In the genomic region with DNA sequence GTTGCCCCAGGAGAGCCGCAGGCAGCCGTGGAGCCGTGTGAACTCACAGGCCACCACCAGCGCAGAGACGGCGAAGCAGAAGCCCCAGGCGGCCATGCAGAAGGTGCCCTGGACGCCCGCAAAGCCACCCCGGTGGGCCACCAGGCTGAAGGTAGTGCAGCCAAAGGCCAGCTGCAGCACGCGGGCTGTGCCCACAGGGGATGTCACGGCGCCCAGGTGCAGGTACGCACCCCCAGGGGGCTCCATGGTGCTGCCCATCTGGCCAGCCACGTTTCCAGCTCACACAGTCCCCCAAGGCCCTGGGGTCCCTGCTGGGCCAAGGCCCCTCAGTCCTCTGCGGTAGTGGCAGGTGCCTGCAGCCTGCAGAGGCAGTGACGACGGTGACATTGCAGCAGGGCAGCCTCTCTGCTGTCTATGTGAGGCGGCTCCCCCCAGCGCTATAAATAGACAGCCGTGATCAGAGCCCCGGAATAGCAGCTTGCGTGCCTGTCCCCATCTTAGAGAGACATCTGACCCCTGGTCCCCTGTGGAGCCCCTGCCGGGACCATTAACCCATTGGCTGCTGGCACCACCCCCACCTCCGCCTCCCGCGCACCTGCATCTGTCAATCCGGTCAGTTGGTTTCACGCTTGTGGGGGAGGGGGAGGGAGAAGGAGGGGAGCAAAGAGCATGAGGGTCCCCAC, we compare ENCODE assay signal across 17 cellular contexts. TPM values are rescaled to one million over a fixed set of nuclear protein-coding genes. Genes with fewer than 3 reads are reported as not detected.
A peak's percentile ranks its signal among the peaks of the same experiment; 100 is the strongest.
DNase-seq lines count a peak whose midpoint lies in the region; ATAC-seq and TF ChIP-seq lines count a peak whose summit lies in the region.
"Had no signal": no experiment of that assay in that cellular context is flagged by ENCODE, and none has a peak within 500 bp of the region (broad histone marks: within the 10 kb centered on the region; RNA-seq: fewer than 3 reads in every experiment).

No MANE protein-coding gene starts in this region.

- peaks cover 15% of the 10 kb centered on the region for H3K4me1 Mint-ChIP-seq in glutamatergic neuron (ENCODE audit: low read depth, unreplicated experiment)
- H3K4me1 Mint-ChIP-seq in osteocyte (ENCODE audit: unreplicated experiment): peaks cover 5% of the 10 kb centered on the region

- WGBS in IMR-90 (ENCODE audit: extremely low coverage in 2 of 2, insufficient read length in 1 of 2), 2 experiments: 49% methylated on average over 23 of the region's 30 CpGs; no CpG with 5 or more reads in 1 of the 2 experiments

- H3K27ac Mint-ChIP-seq in glutamatergic neuron (ENCODE audit: unreplicated experiment): peak overlapping the region; percentile 78
- no peak overlapping the region for H3K27ac Mint-ChIP-seq in osteocyte (ENCODE audit: unreplicated experiment)
- H3K27ac Mint-ChIP-seq: CD4-positive, alpha-beta memory T cell; natural killer cell treated with Interleukin-12 subunit alpha and Interleukin-12 subunit beta and Interleukin-15 and Interleukin-18, amount 100 ng/mL, for 72 hours had no signal

- no peak overlapping the region for H2AK9ac ChIP-seq in IMR-90 (replicated peaks; ENCODE audit: low read depth, low read length, poor library complexity)

- no peaks in the 10 kb centered on the region for H3K79me2 ChIP-seq in neural cell (replicated peaks; ENCODE audit: insufficient read depth, low read length)

- intact Hi-C loops in IMR-90 (cut with micrococcal nuclease): no loop called here

- H2BK5ac ChIP-seq in IMR-90 (ENCODE audit: low read depth, low read length, poor library complexity, severe bottlenecking): no peak overlapping the region

- no peaks in the 10 kb centered on the region for H3K9me3 ChIP-seq in IMR-90 (ENCODE audit: control insufficient read depth, insufficient read depth, low read length)
- H3K9me3 ChIP-seq in neural cell (ENCODE audit: low read length): no peaks in the 10 kb centered on the region
- H3K9me3 ChIP-seq: SJSA1 had no signal

- H3K36me3 Mint-ChIP-seq in glutamatergic neuron (ENCODE audit: unreplicated experiment) (no peaks in the 10 kb centered on the region), osteocyte (ENCODE audit: unreplicated experiment) (no peaks in the 10 kb centered on the region)
- H3K36me3 Mint-ChIP-seq: CD4-positive, alpha-beta memory T cell; natural killer cell treated with Interleukin-12 subunit alpha and Interleukin-12 subunit beta and Interleukin-15 and Interleukin-18, amount 100 ng/mL, for 72 hours had no signal

- ATAC-seq in IMR-90 (ENCODE audit: low read depth) (no peak), GM18505 (IDR thresholded peaks at IDR 0.05; ENCODE audit: unreplicated experiment) (no peak), HG03097 (IDR thresholded peaks at IDR 0.05; ENCODE audit: low FRiP score, unreplicated experiment) (no peak)
- ATAC-seq: foreskin keratinocyte; left lobe of liver; natural killer cell treated with Interleukin-12 subunit alpha and Interleukin-12 subunit beta and Interleukin-15 and Interleukin-18, amount 100 ng/mL, for 72 hours had no signal

- H3K23ac ChIP-seq in IMR-90 (ENCODE audit: low read depth, low read length): no peak overlapping the region

- H3K27me3 ChIP-seq in IMR-90 (ENCODE audit: control insufficient read depth, insufficient read depth, low read length) (peaks cover 25% of the 10 kb centered on the region), neural cell (ENCODE audit: insufficient read depth, low read depth, low read length) (no peaks in the 10 kb centered on the region)

- peaks cover 2 to 4% of the 10 kb centered on the region in 2 experiments; a peak in 3 of 4 replicates for H3K79me1 ChIP-seq in IMR-90 (ENCODE audit: low read depth in 1 of 2, low read length in 2 of 2)

- CTCF ChIA-PET in IMR-90 (lab: Yijun Ruan, JAX): no interaction called here

- H2AK5ac ChIP-seq in IMR-90 (ENCODE audit: low read depth, low read length): no peak overlapping the region

- no peak overlapping the region for H3K4me2 ChIP-seq in IMR-90 (ENCODE audit: low read depth, low read length)
- H3K4me2 ChIP-seq in neural cell (ENCODE audit: low read length): peak overlapping the region; percentile 39

- peak overlapping the region; percentile 25 for H3K4me3 Mint-ChIP-seq in glutamatergic neuron (ENCODE audit: unreplicated experiment)
- H3K4me3 Mint-ChIP-seq in osteocyte (ENCODE audit: unreplicated experiment): no peak overlapping the region
- H3K4me3 Mint-ChIP-seq: CD4-positive, alpha-beta memory T cell; natural killer cell treated with Interleukin-12 subunit alpha and Interleukin-12 subunit beta and Interleukin-15 and Interleukin-18, amount 100 ng/mL, for 72 hours had no signal

- TF ChIP-seq POLR2A in IMR-90 (IDR thresholded peaks at IDR 0.05; ENCODE audit: low read depth, low read length) (no peak), GM18505 (IDR thresholded peaks at IDR 0.05; ENCODE audit: borderline replicate concordance, extremely low read depth, insufficient read depth, insufficient read length) (no peak)

- no peaks in the 10 kb centered on the region for H3K4me1 ChIP-seq in IMR-90 (ENCODE audit: control insufficient read depth, insufficient read depth, low read length)
- H3K4me1 ChIP-seq: foreskin keratinocyte had no signal

- no peaks in the 10 kb centered on the region for H3F3A ChIP-seq in neural cell (ENCODE audit: insufficient read depth, low read length, poor library complexity, severe bottlenecking)

- TF ChIP-seq RAD21 in IMR-90 (IDR thresholded peaks at IDR 0.05; ENCODE audit: low read length): no peak
- TF ChIP-seq RAD21 in neural cell (conservative IDR thresholded peaks at IDR 0.05): peak; percentile 34

- H3K27ac ChIP-seq in IMR-90 (ENCODE audit: insufficient read depth, low read length) (no peak overlapping the region), neural cell (ENCODE audit: low read length) (peak overlapping the region; percentile 73)
- H3K27ac ChIP-seq: foreskin keratinocyte, SJSA1 had no signal

- H3K9ac ChIP-seq in IMR-90 (ENCODE audit: low read depth, low read length) (no peak overlapping the region), neural cell (ENCODE audit: low read length) (peak overlapping the region; percentile 66)

- TF ChIP-seq EP300 in neural cell (conservative IDR thresholded peaks at IDR 0.05; ENCODE audit: poor library complexity, severe bottlenecking): peak; percentile 68

- dilution Hi-C loops in IMR-90 (cut with HindIII; ENCODE audit: low sequenced_read_pairs, unreplicated experiment): no loop called here

- H3K4me3 ChIP-seq in IMR-90 (ENCODE audit: insufficient read depth, low read depth, low read length) (no peak overlapping the region), neural cell (ENCODE audit: low read length) (peak overlapping the region; percentile 55)
- H3K4me3 ChIP-seq: SJSA1 had no signal

- no peaks in the 10 kb centered on the region for H3K9me1 ChIP-seq in IMR-90 (ENCODE audit: insufficient read depth, low read length)

- H2AFZ ChIP-seq in IMR-90 (replicated peaks; ENCODE audit: low read length, poor library complexity): peak overlapping the region; percentile 3
- H2AFZ ChIP-seq in neural cell (ENCODE audit: low read depth, low read length): peak overlapping the region; percentile 4

- no TSS peak for BruUV-seq in IMR-90 (replicated peaks; lab: Mats Ljungman, UMichigan)

- no peak overlapping the region for H2BK20ac ChIP-seq in IMR-90 (ENCODE audit: low read depth, low read length)

- no peak overlapping the region for H4K8ac ChIP-seq in IMR-90 (ENCODE audit: low read depth in 2 of 2, low read length in 2 of 2)

- H4K5ac ChIP-seq in IMR-90 (ENCODE audit: low read depth, low read length): no peak overlapping the region

- H3K27me3 Mint-ChIP-seq in glutamatergic neuron (ENCODE audit: unreplicated experiment) (peaks cover 6% of the 10 kb centered on the region), osteocyte (ENCODE audit: unreplicated experiment) (peaks cover 2% of the 10 kb centered on the region)
- H3K27me3 Mint-ChIP-seq: natural killer cell treated with Interleukin-12 subunit alpha and Interleukin-12 subunit beta and Interleukin-15 and Interleukin-18, amount 100 ng/mL, for 72 hours had no signal

- POLR2A ChIA-PET in IMR-90 (lab: Charles Lee; ENCODE audit: unreplicated experiment): no interaction called here

- H3K14ac ChIP-seq in IMR-90 (replicated peaks; ENCODE audit: low read depth, low read length): no peak overlapping the region

- no peak for DNase-seq in IMR-90
- DNase-seq in NCI-H2227 (lab: John Stamatoyannopoulos, UW; ENCODE audit: unreplicated experiment): peak; percentile 69
- DNase-seq in glutamatergic neuron: peak; percentile 71
- DNase-seq in osteocyte (ENCODE audit: extremely low spot score, unreplicated experiment): no peak
- DNase-seq: CD4-positive, alpha-beta memory T cell; effector CD4-positive, alpha-beta T cell; foreskin keratinocyte; GF-D8 had no signal

- no peak overlapping the region for H2BK15ac ChIP-seq in IMR-90 (ENCODE audit: low read depth, low read length)

- H2BK120ac ChIP-seq in IMR-90 (ENCODE audit: low read depth, low read length): no peak overlapping the region

- H4K91ac ChIP-seq in IMR-90 (ENCODE audit: insufficient read depth, low read depth, low read length): no peak overlapping the region

- no peak overlapping the region for H3K4ac ChIP-seq in IMR-90 (ENCODE audit: low read depth, low read length)

- H3K9me2 ChIP-seq in neural cell (ENCODE audit: insufficient read depth, low read length): no peaks in the 10 kb centered on the region

- no peak overlapping the region for H3K56ac ChIP-seq in IMR-90 (ENCODE audit: extremely low read depth, insufficient read depth, low read length)

- H4K20me1 ChIP-seq in IMR-90 (ENCODE audit: insufficient read depth, low read length) (no peaks in the 10 kb centered on the region; the same call in 1 of the 2 replicates), neural cell (ENCODE audit: insufficient read depth) (no peaks in the 10 kb centered on the region)

- in situ Hi-C loops in IMR-90 (cut with MboI; ENCODE audit: low sequenced_read_pairs): no loop called here

- no peak overlapping the region for H3K18ac ChIP-seq in IMR-90 (ENCODE audit: low read depth, low read length)

- H3K36me3 ChIP-seq in IMR-90 (ENCODE audit: control insufficient read depth, insufficient read depth, low read length): no peaks in the 10 kb centered on the region
- H3K36me3 ChIP-seq in neural cell (ENCODE audit: insufficient read depth, low read length): no peaks in the 10 kb centered on the region
- H3K36me3 ChIP-seq: SJSA1 had no signal

- TF ChIP-seq CTCF in IMR-90 (conservative IDR thresholded peaks at IDR 0.05; ENCODE audit: low read depth, low read length) (no peak), glutamatergic neuron (IDR thresholded peaks at IDR 0.05; ENCODE audit: partially characterized antibody, unreplicated experiment) (no peak), neural cell (IDR thresholded peaks at IDR 0.05; ENCODE audit: poor library complexity, severe bottlenecking) (peak; percentile 19), osteocyte (IDR thresholded peaks at IDR 0.05) (no peak)

- H3K9me3 Mint-ChIP-seq in glutamatergic neuron (ENCODE audit: unreplicated experiment) (peaks cover 6% of the 10 kb centered on the region), osteocyte (ENCODE audit: unreplicated experiment) (no peaks in the 10 kb centered on the region)
- H3K9me3 Mint-ChIP-seq: CD4-positive, alpha-beta memory T cell; natural killer cell treated with Interleukin-12 subunit alpha and Interleukin-12 subunit beta and Interleukin-15 and Interleukin-18, amount 100 ng/mL, for 72 hours had no signal

RNA-seq across cellular contexts. Expression of gene PYCR1, which starts 4.5 kb away (rescaled TPM):
- 95.0 and 115 TPM in 2 replicates for total RNA-seq in IMR-90 (2012; rRNA removed)
- polyA plus RNA-seq in IMR-90 (2012; rRNA removed): 177 and 181 TPM in 2 replicates
- polyA plus RNA-seq in IMR-90 (2012; cell fraction: cytosol; rRNA removed): 73.1 and 242 TPM in 2 replicates
- 94.9 and 231 TPM in 2 replicates for polyA plus RNA-seq in IMR-90 (2012; cell fraction: nucleus; rRNA removed; ENCODE audit: low replicate concordance)
- total RNA-seq in glutamatergic neuron (ENCODE audit: unreplicated experiment): 68.1 TPM
- 41.7 and 61.0 TPM in 2 replicates for polyA plus RNA-seq in neural cell
- 18.9 and 23.1 TPM in 2 replicates for polyA minus RNA-seq in neural cell
- 123 and 128 TPM in 2 replicates for total RNA-seq in osteocyte

RNA-seq across cellular contexts. Expression of gene MYADML2, which starts 5.4 kb away (rescaled TPM):
- total RNA-seq in IMR-90 (2012; rRNA removed): not detected in 2 replicates
- polyA plus RNA-seq in IMR-90 (2012; rRNA removed): not detected in 2 replicates
- not detected in 2 replicates for polyA plus RNA-seq in IMR-90 (2012; cell fraction: cytosol; rRNA removed)
- not detected in 2 replicates for polyA plus RNA-seq in IMR-90 (2012; cell fraction: nucleus; rRNA removed; ENCODE audit: low replicate concordance)
- total RNA-seq in glutamatergic neuron (ENCODE audit: unreplicated experiment): 0.69 TPM
- 1.1 and 1.2 TPM in 2 replicates for polyA plus RNA-seq in neural cell
- polyA minus RNA-seq in neural cell: 0.81 and 1.5 TPM in 2 replicates
- total RNA-seq in osteocyte: not detected in 2 replicates
- total RNA-seq: aorta; CD4-positive, alpha-beta memory T cell; foreskin keratinocyte; left lobe of liver; LHCN-M2; natural killer cell treated with Interleukin-12 subunit alpha and Interleukin-12 subunit beta and Interleukin-15 and Interleukin-18, amount 100 ng/mL, for 72 hours; NCI-H460; SJSA1 had no signal
- polyA plus RNA-seq: aorta; CD4-positive, alpha-beta memory T cell; foreskin keratinocyte had no signal

RNA-seq across cellular contexts. Expression of gene MAFG, which starts 14.1 kb away (rescaled TPM):
- total RNA-seq in IMR-90 (2012; rRNA removed) (6.1 and 6.4 TPM in 2 replicates), glutamatergic neuron (ENCODE audit: unreplicated experiment) (30.6 TPM), osteocyte (34.7 and 35.6 TPM in 2 replicates)
- polyA plus RNA-seq in IMR-90 (2012; rRNA removed) (14.3 and 15.4 TPM in 2 replicates), neural cell (11.8 and 12.4 TPM in 2 replicates)
- 12.4 and 15.1 TPM in 2 replicates for polyA plus RNA-seq in IMR-90 (2012; cell fraction: cytosol; rRNA removed)
- 82.7 and 90.6 TPM in 2 replicates for polyA plus RNA-seq in IMR-90 (2012; cell fraction: nucleus; rRNA removed; ENCODE audit: low replicate concordance)
- polyA minus RNA-seq in neural cell: 13.5 and 14.4 TPM in 2 replicates

RNA-seq across cellular contexts. Expression of gene NOTUM, which starts 19.4 kb away (rescaled TPM):
- total RNA-seq in IMR-90 (2012; rRNA removed) (not detected in 2 replicates), glutamatergic neuron (ENCODE audit: unreplicated experiment) (39.8 TPM), osteocyte (0.30 TPM in 1 of 2 replicates, not detected in the other)
- polyA plus RNA-seq in IMR-90 (2012; rRNA removed) (0.05 and 0.06 TPM in 2 replicates), neural cell (0.12 TPM in 1 of 2 replicates, not detected in the other)
- polyA plus RNA-seq in IMR-90 (2012; cell fraction: cytosol; rRNA removed): 0.03 and 0.07 TPM in 2 replicates
- 0.07 and 0.22 TPM in 2 replicates for polyA plus RNA-seq in IMR-90 (2012; cell fraction: nucleus; rRNA removed; ENCODE audit: low replicate concordance)
- not detected in 2 replicates for polyA minus RNA-seq in neural cell
- total RNA-seq: CD4-positive, alpha-beta memory T cell; foreskin keratinocyte had no signal
- polyA plus RNA-seq: CD4-positive, alpha-beta memory T cell; foreskin keratinocyte had no signal

RNA-seq across cellular contexts. Expression of gene SIRT7, which starts 23.6 kb away (rescaled TPM):
- total RNA-seq in IMR-90 (2012; rRNA removed): 13.9 and 14.5 TPM in 2 replicates
- 19.8 and 20.5 TPM in 2 replicates for polyA plus RNA-seq in IMR-90 (2012; rRNA removed)
- polyA plus RNA-seq in IMR-90 (2012; cell fraction: cytosol; rRNA removed): 8.3 and 10.9 TPM in 2 replicates
- polyA plus RNA-seq in IMR-90 (2012; cell fraction: nucleus; rRNA removed; ENCODE audit: low replicate concordance): 74.8 and 246 TPM in 2 replicates
- total RNA-seq in glutamatergic neuron (ENCODE audit: unreplicated experiment): 38.7 TPM
- 44.5 and 54.4 TPM in 2 replicates for polyA plus RNA-seq in neural cell
- 11.9 and 16.6 TPM in 2 replicates for polyA minus RNA-seq in neural cell
- total RNA-seq in osteocyte: 18.8 and 20.9 TPM in 2 replicates

Comparison
In these comparisons a context has a peak if more than half of its experiments do, and no peak if none do; other contexts are left out.
1. DNase-seq: peak in NCI-H2227 (single experiment) and glutamatergic neuron (single experiment); none in IMR-90 (single experiment) and osteocyte (single experiment).